ENCODE assay signal across 25 cellular contexts in the genomic region with DNA sequence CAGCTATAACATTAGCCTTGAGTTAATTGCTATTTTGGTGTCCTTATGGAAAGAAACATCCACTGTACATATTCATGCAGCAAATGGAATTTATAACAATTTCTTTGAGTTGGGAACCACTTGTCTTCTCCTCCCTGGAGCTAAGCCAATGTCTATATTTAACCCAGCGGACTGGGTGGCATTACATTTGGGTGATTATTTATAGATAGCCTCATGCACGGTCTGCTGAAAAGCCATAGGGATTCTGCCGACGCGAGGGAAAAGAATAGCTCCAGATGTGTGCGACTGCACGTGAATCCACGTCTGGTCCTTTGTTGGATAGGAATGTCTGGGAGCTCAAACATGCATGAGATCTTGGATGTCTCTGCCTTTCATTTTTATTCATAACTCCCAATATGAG.
"Had no signal": no experiment of that assay in that cellular context is flagged by ENCODE, and none has a peak within 500 bp of the region (broad histone marks: within the 10 kb centered on the region; RNA-seq: fewer than 3 reads in every experiment).

No MANE protein-coding gene starts in this region.

- H3K36me3 Mint-ChIP-seq: IgD-negative memory B cell had no signal

- H3K4me1 ChIP-seq: SJSA1 had no signal

- ATAC-seq: K562, Panc1, PC-3 had no signal

- H3K4me1 Mint-ChIP-seq: IgD-negative memory B cell had no signal

- H3K27ac Mint-ChIP-seq: IgD-negative memory B cell had no signal

- H3K27me3 Mint-ChIP-seq: IgD-negative memory B cell had no signal

- H3K36me3 ChIP-seq: SJSA1 had no signal

- H3K4me3 ChIP-seq: K562, SJSA1, SK-N-MC had no signal

- DNase-seq: Kasumi-1; MM.1S; NCI-H1092 treated with DMSO at 0.1 percent for 48 hours; NCI-H1417 treated with DMSO at 0.1 percent for 48 hours; NCI-H146; NCI-H1694 treated with DMSO at 0.1 percent for 48 hours; NCI-H1930; NCI-H2081; NCI-H2107; NCI-H2227 treated with DMSO at 0.1 percent for 48 hours; NCI-H446 treated with DMSO at 0.1 percent for 48 hours; NCI-H510A treated with DMSO at 0.1 percent for 48 hours; NCI-H526; NCI-H748 treated with DMSO at 0.1 percent for 48 hours; NK-92 treated with Interleukin-12 subunit alpha and Interleukin-12 subunit beta, amount 100 ng/mL, for 24 hours; PC-3; SIG-M5 had no signal

- H3K27me3 ChIP-seq: SJSA1 had no signal

- H3K27ac ChIP-seq: HL-60, KMS-11, RWPE1, SJSA1, SK-N-MC had no signal

- H3K9me3 ChIP-seq: SJSA1 had no signal

- H3K4me3 Mint-ChIP-seq: IgD-negative memory B cell had no signal
